ENCODE assay signal across 15 cellular contexts in genomic region chr22:46923394-46923793, GRCh38.
DNase-seq lines count a peak whose midpoint lies in the region; ATAC-seq and TF ChIP-seq lines count a peak whose summit lies in the region.
"Had no signal": no experiment of that assay in that cellular context is flagged by ENCODE, and none has a peak within 500 bp of the region (broad histone marks: within the 10 kb centered on the region; RNA-seq: fewer than 3 reads in every experiment).

No MANE protein-coding gene starts in this region.

- H3K36me3 ChIP-seq in right atrium auricular region = no peaks in the 10 kb centered on the region
- H3K36me3 ChIP-seq in aorta (ENCODE audit: control insufficient read depth in 1 of 2, insufficient read depth in 2 of 2, low read length in 1 of 2) = no peaks in the 10 kb centered on the region
- H3K36me3 ChIP-seq: HAP-1 had no signal

- H3K27ac ChIP-seq in right atrium auricular region (no peak overlapping the region), right cardiac atrium (ENCODE audit: low read length) (no peak overlapping the region), aorta (ENCODE audit: low read depth in 1 of 2, low read length in 2 of 2) (no peak overlapping the region)
- H3K27ac ChIP-seq: 22Rv1, A549, C4-2B had no signal

- TF ChIP-seq CTCF in right atrium auricular region (IDR thresholded peaks at IDR 0.05) (no peak), osteocyte (IDR thresholded peaks at IDR 0.05) (no peak)

- no peak overlapping the region for H3K4me3 ChIP-seq in right atrium auricular region
- no peak overlapping the region for H3K4me3 ChIP-seq in right cardiac atrium (ENCODE audit: low read length)
- H3K4me3 ChIP-seq in aorta (ENCODE audit: low read length in 2 of 2) = no peak overlapping the region
- H3K4me3 ChIP-seq: A549, HAP-1 had no signal

- no peak overlapping the region for H3K27ac Mint-ChIP-seq in osteocyte (ENCODE audit: unreplicated experiment)
- H3K27ac Mint-ChIP-seq: CD4-positive, alpha-beta T cell had no signal

- H3K4me1 Mint-ChIP-seq in osteocyte (ENCODE audit: unreplicated experiment) = no peaks in the 10 kb centered on the region

- 94% methylated on average over 10 of the region's 10 CpGs for WGBS in right cardiac atrium
- WGBS in aorta, 2 donors = 94 to 96% methylated on average over 10 of the region's 10 CpGs

- intact Hi-C loops in right cardiac atrium (cut with DNase I) (no loop called here), aorta (cut with DNase I) (no loop called here)

- no peak overlapping the region for H3K4me3 Mint-ChIP-seq in osteocyte (ENCODE audit: unreplicated experiment)
- H3K4me3 Mint-ChIP-seq: CD4-positive, alpha-beta T cell had no signal

- H3K4me1 ChIP-seq in right atrium auricular region (no peaks in the 10 kb centered on the region), right cardiac atrium (ENCODE audit: control insufficient read depth, insufficient read depth, low read length) (no peaks in the 10 kb centered on the region), aorta (ENCODE audit: control insufficient read depth in 1 of 2, insufficient read depth in 2 of 2, low read length in 2 of 2) (no peaks in the 10 kb centered on the region)
- H3K4me1 ChIP-seq: A549, Caco-2, HAP-1 had no signal

- peaks cover 19% of the 10 kb centered on the region for H3K36me3 Mint-ChIP-seq in osteocyte (ENCODE audit: unreplicated experiment)

- peaks cover 17% of the 10 kb centered on the region for H3K9me3 Mint-ChIP-seq in osteocyte (ENCODE audit: unreplicated experiment)
- H3K9me3 Mint-ChIP-seq: CD4-positive, alpha-beta T cell had no signal

- peaks cover 0 to 9% of the 10 kb centered on the region in 2 donors for H3K9me3 ChIP-seq in right atrium auricular region
- H3K9me3 ChIP-seq in right cardiac atrium (ENCODE audit: control insufficient read depth, low read length) = no peaks in the 10 kb centered on the region
- no peaks in the 10 kb centered on the region for H3K9me3 ChIP-seq in aorta (ENCODE audit: control insufficient read depth, low read length)
- H3K9me3 ChIP-seq: Caco-2 had no signal

- H3K27me3 ChIP-seq in right atrium auricular region (no peaks in the 10 kb centered on the region), right cardiac atrium (ENCODE audit: control insufficient read depth, insufficient read depth) (no peaks in the 10 kb centered on the region), aorta (ENCODE audit: control insufficient read depth in 1 of 2, insufficient read depth in 2 of 2, low read length in 1 of 2) (no peaks in the 10 kb centered on the region)

- DNase-seq in activated CD8-positive, alpha-beta memory T cell treated with anti-CD3 and anti-CD28 coated beads for 24 hours = peak; percentile 24
- no peak for DNase-seq in activated CD8-positive, alpha-beta memory T cell treated with anti-CD3 and anti-CD28 coated beads, Interleukin-2, amount 50 U/mL, for 4 hours
- DNase-seq in right atrium auricular region (ENCODE audit: low spot score) = peak; percentile 23
- no peak for DNase-seq in right cardiac atrium
- DNase-seq in osteocyte (ENCODE audit: extremely low spot score, unreplicated experiment) = peak; percentile 69
- no peak for DNase-seq in aorta
- DNase-seq in stimulated activated naive CD4-positive, alpha-beta T cell treated with Interleukin-2 at 50 U/mL for 16 hours (lab: John Stamatoyannopoulos, UW) = no peak
- no peak for DNase-seq in cerebellum (ENCODE audit: low spot score)
- DNase-seq: AML-193; Caco-2; CD4-positive, alpha-beta T cell had no signal

- no peaks in the 10 kb centered on the region for H3K27me3 Mint-ChIP-seq in osteocyte (ENCODE audit: unreplicated experiment)
- H3K27me3 Mint-ChIP-seq: CD4-positive, alpha-beta T cell had no signal

- ATAC-seq in right cardiac atrium (no peak), aorta (ENCODE audit: low FRiP score) (peak; percentile 36)
- ATAC-seq: A549 had no signal

Comparison
In these comparisons a context has a peak if more than half of its experiments do, and no peak if none do; other contexts are left out.
1. DNase-seq: peak in activated CD8-positive, alpha-beta memory T cell treated with anti-CD3 and anti-CD28 coated beads for 24 hours (single experiment), right atrium auricular region (single experiment) and osteocyte (single experiment); none in activated CD8-positive, alpha-beta memory T cell treated with anti-CD3 and anti-CD28 coated beads, Interleukin-2, amount 50 U/mL, for 4 hours (single experiment), right cardiac atrium (0 of 3), aorta (0 of 2), stimulated activated naive CD4-positive, alpha-beta T cell treated with Interleukin-2 at 50 U/mL for 16 hours (single experiment) and cerebellum (single experiment).